ENCODE assay signal across 11 cellular contexts in the genomic region with DNA sequence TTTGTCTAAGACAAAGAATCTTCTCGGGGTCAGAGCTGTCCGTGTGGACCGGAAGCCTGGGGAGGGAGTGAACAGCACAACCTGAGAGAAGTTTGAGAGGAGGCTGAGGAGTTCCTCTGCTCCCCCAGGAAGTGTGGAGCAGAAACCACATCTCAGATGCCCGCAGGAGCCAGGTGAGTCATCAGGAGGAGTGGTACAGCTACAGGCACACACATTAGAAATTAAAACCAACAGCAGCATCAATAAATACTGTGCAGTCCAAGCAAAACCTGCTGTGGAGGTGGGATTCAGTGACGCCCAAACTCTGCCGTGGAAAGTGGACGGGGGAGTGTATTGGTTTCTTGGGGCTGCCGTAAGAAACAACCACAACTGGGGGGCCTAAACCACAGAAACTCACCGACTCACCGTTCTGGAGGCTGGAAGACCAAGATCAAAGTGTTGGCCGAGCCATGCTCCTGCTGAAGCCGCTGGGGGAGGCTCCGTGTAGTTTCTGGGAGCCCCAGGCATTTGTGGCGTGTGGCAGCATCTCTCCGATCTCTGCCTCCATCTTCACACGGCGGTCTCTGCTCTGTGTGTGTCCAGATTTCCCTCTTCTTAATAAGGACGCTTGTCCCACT. TPM values are rescaled to one million over a fixed set of nuclear protein-coding genes. Genes with fewer than 3 reads are reported as not detected.
DNase-seq lines count a peak whose midpoint lies in the region; ATAC-seq and TF ChIP-seq lines count a peak whose summit lies in the region.
"Had no signal": no experiment of that assay in that cellular context is flagged by ENCODE, and none has a peak within 500 bp of the region (broad histone marks: within the 10 kb centered on the region; RNA-seq: fewer than 3 reads in every experiment).

No MANE protein-coding gene starts in this region.

- H3K36me3 ChIP-seq in Caco-2 (ENCODE audit: control insufficient read depth, insufficient read depth, low read length), result no peaks in the 10 kb centered on the region
- H3K36me3 ChIP-seq in effector memory CD4-positive, alpha-beta T cell (ENCODE audit: control insufficient read depth, insufficient read depth, low read length), result peaks cover 19% of the 10 kb centered on the region

- H3K4me3 ChIP-seq in Caco-2 (ENCODE audit: low read depth, low read length), result no peak overlapping the region
- no peak overlapping the region for H3K4me3 ChIP-seq in effector memory CD4-positive, alpha-beta T cell (ENCODE audit: insufficient read depth, low read depth, low read length, poor library complexity, severe bottlenecking)
- H3K4me3 ChIP-seq: psoas muscle had no signal

- no peaks in the 10 kb centered on the region for H3K36me3 Mint-ChIP-seq in Caco-2 (ENCODE audit: insufficient read depth, unreplicated experiment)
- H3K36me3 Mint-ChIP-seq in natural killer cell, result peaks cover 5% of the 10 kb centered on the region

- TF ChIP-seq CTCF in Caco-2 (IDR thresholded peaks at IDR 0.05; ENCODE audit: insufficient read depth in 1 of 2, low read depth in 1 of 2, low read length in 1 of 2, severe bottlenecking in 1 of 2, unreplicated experiment in 1 of 2) (no peak), natural killer cell (IDR thresholded peaks at IDR 0.05) (no peak)

- no peaks in the 10 kb centered on the region for H3K9me3 ChIP-seq in Caco-2
- no peaks in the 10 kb centered on the region for H3K9me3 ChIP-seq in effector memory CD4-positive, alpha-beta T cell (ENCODE audit: control insufficient read depth, low read length)
- H3K9me3 ChIP-seq: psoas muscle had no signal

- CTCF ChIA-PET in Caco-2 (lab: Charles Lee), result interaction anchor here (0.5 to 1.9 kb wide), 17 partner anchors 10 to 405 kb away, joined by 3 to 35 read pairs (median 5); no protein-coding TSS in a partner anchor

- H3K27ac ChIP-seq in effector memory CD4-positive, alpha-beta T cell (ENCODE audit: insufficient read depth, low read length, poor library complexity, severe bottlenecking), result no peak overlapping the region
- H3K27ac ChIP-seq: HL-60, psoas muscle had no signal

- no peak for ATAC-seq in natural killer cell

- POLR2A ChIA-PET in Caco-2 (lab: Charles Lee), result no interaction called here

- H3K4me1 ChIP-seq in Caco-2, result no peaks in the 10 kb centered on the region
- H3K4me1 ChIP-seq in effector memory CD4-positive, alpha-beta T cell (ENCODE audit: control insufficient read depth, insufficient read depth, low read length, poor library complexity, severe bottlenecking), result no peaks in the 10 kb centered on the region
- H3K4me1 ChIP-seq: psoas muscle had no signal

- no peaks in the 10 kb centered on the region for H3K27me3 ChIP-seq in Caco-2 (replicated peaks; ENCODE audit: control insufficient read depth, insufficient read depth, low read length)
- H3K27me3 ChIP-seq in effector memory CD4-positive, alpha-beta T cell (replicated peaks; ENCODE audit: control insufficient read depth, insufficient read depth, low read length, poor library complexity, severe bottlenecking), result no peaks in the 10 kb centered on the region

- peak overlapping the region; percentile 47 for H3K27ac Mint-ChIP-seq in Caco-2 (ENCODE audit: unreplicated experiment)
- no peak overlapping the region for H3K27ac Mint-ChIP-seq in natural killer cell
- H3K27ac Mint-ChIP-seq: T-cell had no signal

- H3K4me1 Mint-ChIP-seq in Caco-2 (ENCODE audit: low read depth, unreplicated experiment) (no peaks in the 10 kb centered on the region), natural killer cell (peaks cover 0 to 7% of the 10 kb centered on the region in 2 donors)

- no peak overlapping the region for H3K4me3 Mint-ChIP-seq in Caco-2 (ENCODE audit: unreplicated experiment)
- no peak overlapping the region for H3K4me3 Mint-ChIP-seq in natural killer cell
- H3K4me3 Mint-ChIP-seq: T-cell had no signal

- DNase-seq in Caco-2 (no peak), M059J (ENCODE audit: low read depth) (peak; percentile 95), astrocyte of the hippocampus (ENCODE audit: low read depth, low spot score) (peak; percentile 79), kidney glomerular epithelial cell (lab: John Stamatoyannopoulos, UW) (peak; percentile 63), natural killer cell (no peak)
- DNase-seq in effector memory CD4-positive, alpha-beta T cell, result no peak
- DNase-seq in activated effector memory CD4-positive, alpha-beta T cell treated with Interleukin-2 at 50 U/mL for 16 hours, result no peak
- no peak for DNase-seq in stimulated activated CD4-positive, alpha-beta T cell treated with anti-CD3 and anti-CD28 coated beads, Interleukin-4, amount 100 ng/mL, for 24 hours

- H3K9me3 Mint-ChIP-seq in Caco-2 (ENCODE audit: unreplicated experiment) (no peaks in the 10 kb centered on the region), natural killer cell (no peaks in the 10 kb centered on the region)
- H3K9me3 Mint-ChIP-seq: T-cell had no signal

- H3K27me3 Mint-ChIP-seq in Caco-2 (ENCODE audit: insufficient read depth, unreplicated experiment) (no peaks in the 10 kb centered on the region), natural killer cell (ENCODE audit: low read depth in 2 of 2) (no peaks in the 10 kb centered on the region)
- H3K27me3 Mint-ChIP-seq: T-cell had no signal

- BruUV-seq in Caco-2 (replicated peaks; lab: Mats Ljungman, UMichigan), result no TSS peak

- intact Hi-C loops in Caco-2 (cut with micrococcal nuclease; ENCODE audit: unreplicated experiment) (loop anchor here (5.0 kb wide), 1 partner anchor 141 kb away; no protein-coding TSS in a partner anchor), natural killer cell (cut with micrococcal nuclease) (loop anchor here (5.0 to 10.0 kb wide), 3 partner anchors 119 to 501 kb away; no protein-coding TSS in a partner anchor)

RNA-seq across cellular contexts. Expression of a gene that starts 31.2 kb away (rescaled TPM):
- 380 and 394 TPM in 2 replicates for total RNA-seq in Caco-2 (2022)
- total RNA-seq in M059J (2014; rRNA removed; shearing (Covaris generic)), result 91.7 and 97.2 TPM in 2 replicates
- total RNA-seq in natural killer cell, result 100 to 1,000 TPM in 1 of 3 donors, 10 to 100 TPM in 2; 80.2 to 107 (median 92.4) TPM

RNA-seq across cellular contexts. Expression of a gene that starts 58.8 kb away (rescaled TPM):
- total RNA-seq in Caco-2 (2022) (75.2 and 78.7 TPM in 2 replicates), natural killer cell (10 to 100 TPM in 1 of 3 donors, 1 to 10 TPM in 2; 8.7 to 10.8 (median 9.2) TPM)
- total RNA-seq in M059J (2014; rRNA removed; shearing (Covaris generic)), result 42.7 and 68.0 TPM in 2 replicates

Comparison
In these comparisons a context has a peak if more than half of its experiments do, and no peak if none do; other contexts are left out.
1. DNase-seq: peak in M059J (single experiment), astrocyte of the hippocampus (single experiment) and kidney glomerular epithelial cell (single experiment); none in Caco-2 (0 of 2), effector memory CD4-positive, alpha-beta T cell (0 of 3), natural killer cell (single experiment), activated effector memory CD4-positive, alpha-beta T cell treated with Interleukin-2 at 50 U/mL for 16 hours (single experiment) and stimulated activated CD4-positive, alpha-beta T cell treated with anti-CD3 and anti-CD28 coated beads, Interleukin-4, amount 100 ng/mL, for 24 hours (single experiment).